8 cellular contexts compared by ENCODE assay signal in the genomic region with DNA sequence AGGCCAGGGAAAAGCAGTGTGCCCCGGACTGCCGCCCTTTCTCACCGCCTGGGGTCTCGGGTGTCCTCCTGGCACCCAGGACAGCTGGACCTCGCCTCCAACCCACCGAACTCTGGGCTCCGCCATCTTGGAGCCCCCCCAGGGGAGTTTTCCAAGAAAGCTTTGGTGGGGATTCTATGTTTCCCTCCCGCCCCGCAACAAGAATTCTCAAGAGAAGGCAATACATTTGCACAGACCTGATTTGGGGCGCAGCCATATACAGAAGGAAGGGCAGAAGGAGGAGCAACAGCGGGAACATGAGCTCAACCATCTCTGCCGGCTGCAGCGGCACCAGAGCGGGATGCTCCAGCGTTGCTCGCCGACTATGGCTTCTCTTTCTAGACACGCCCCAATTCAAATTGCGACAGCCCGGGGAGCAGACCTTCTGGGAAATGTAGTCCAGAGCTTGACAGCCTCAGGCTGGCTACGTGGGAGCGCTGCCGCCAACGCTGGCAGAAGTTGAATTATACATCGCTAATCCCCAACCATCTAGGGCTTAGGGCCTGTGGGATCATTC. TPM values are rescaled to one million over a fixed set of nuclear protein-coding genes. Genes with fewer than 3 reads are reported as not detected.
A peak's percentile ranks its signal among the peaks of the same experiment; 100 is the strongest.
DNase-seq lines count a peak whose midpoint lies in the region; ATAC-seq and TF ChIP-seq lines count a peak whose summit lies in the region.

A gene with protein sequence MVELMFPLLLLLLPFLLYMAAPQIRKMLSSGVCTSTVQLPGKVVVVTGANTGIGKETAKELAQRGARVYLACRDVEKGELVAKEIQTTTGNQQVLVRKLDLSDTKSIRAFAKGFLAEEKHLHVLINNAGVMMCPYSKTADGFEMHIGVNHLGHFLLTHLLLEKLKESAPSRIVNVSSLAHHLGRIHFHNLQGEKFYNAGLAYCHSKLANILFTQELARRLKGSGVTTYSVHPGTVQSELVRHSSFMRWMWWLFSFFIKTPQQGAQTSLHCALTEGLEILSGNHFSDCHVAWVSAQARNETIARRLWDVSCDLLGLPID (minus strand): TSS at position 371 of the 556 bp plus-strand sequence. CDS start 61 bp downstream, at position 310.

- DNase-seq in GM12865 (ENCODE audit: low read depth) (peak; percentile 91), NCI-H1417 treated with DMSO at 0.1 percent for 48 hours (lab: John Stamatoyannopoulos, UW) (peak; percentile 45), T-cell (peak; percentile 55 to 86 (median 77)), cardiac septum (ENCODE audit: low spot score) (peak; percentile 93), pons (ENCODE audit: low spot score) (peak; percentile 94), type B pancreatic cell (ENCODE audit: extremely low spot score, unreplicated experiment) (peak; percentile 85)

- TF ChIP-seq CTCF in GM12865 (IDR thresholded peaks at IDR 0.05; ENCODE audit: insufficient read depth, low read depth, low read length, missing control alignments), result no peak
- TF ChIP-seq CTCF in type B pancreatic cell (conservative IDR thresholded peaks at IDR 0.05), result peak; percentile 27

- 0 to 1% (median 0%) methylated on average over 25 of the region's 25 CpGs for WGBS in adipose tissue, 3 donors

- H3K4me3 Mint-ChIP-seq in T-cell (peak within 1 kb of the TSS; percentile 84 to 97 (median 86)), type B pancreatic cell (peak within 1 kb of the TSS; percentile 93)

- H3K9me3 Mint-ChIP-seq in T-cell, result no peaks in the 10 kb centered on the region
- no peaks in the 10 kb centered on the region for H3K9me3 Mint-ChIP-seq in type B pancreatic cell

- intact Hi-C loops in cardiac septum (cut with DNase I), result loop anchor here (1.0 kb wide), 1 partner anchor 21 kb away; a partner anchor contains a TSS

- ATAC-seq in HG02759 (IDR thresholded peaks at IDR 0.05; ENCODE audit: unreplicated experiment) (peak; percentile 86), T-cell (replicated peaks in 1 of 4) (peak; percentile 95 to 98 (median 98))

- peak within 1 kb of the TSS; percentile 68 for H3K27ac ChIP-seq in adipose tissue (ENCODE audit: low read depth, low read length)

- H3K27me3 Mint-ChIP-seq in T-cell (no peaks in the 10 kb centered on the region), type B pancreatic cell (no peaks in the 10 kb centered on the region)

- H3K4me1 Mint-ChIP-seq in T-cell (peaks cover 16 to 28% (median 21%) of the 10 kb centered on the region in 3 donors), type B pancreatic cell (ENCODE audit: unreplicated experiment) (peaks cover 18% of the 10 kb centered on the region)

- POLR2A ChIA-PET in T-cell (lab: Charles Lee), result interaction anchor here in 1 of 2 donors (0.7 to 1.6 kb wide), 6 partner anchors 9 to 27 kb away, joined by 3 to 5 read pairs (median 4); no protein-coding TSS in a partner anchor

- CTCF ChIA-PET in T-cell (lab: Charles Lee), result interaction anchor here (0.5 to 1.3 kb wide), 12 partner anchors 9 to 355 kb away, joined by 3 to 21 read pairs (median 4); a partner anchor contains a TSS

- H3K27ac Mint-ChIP-seq in T-cell (peak within 1 kb of the TSS; percentile 84), type B pancreatic cell (peak within 1 kb of the TSS; percentile 94)

- H3K36me3 Mint-ChIP-seq in T-cell (peaks cover 15% of the 10 kb centered on the region), type B pancreatic cell (peaks cover 4% of the 10 kb centered on the region)

- peak within 1 kb of the TSS; percentile 83 for H3K4me3 ChIP-seq in GM12865 (ENCODE audit: low read depth, low read length)

RNA-seq across cellular contexts. Expression of the gene that starts here (rescaled TPM):
- total RNA-seq in T-cell, result 10 to 100 TPM; 26.1 to 44.2 (median 40.0) TPM
- polyA plus RNA-seq in adipose tissue, result 10 to 100 TPM; 15.2 to 21.6 (median 17.3) TPM
- 18.3 TPM for total RNA-seq in cardiac septum
- 63.8 and 66.5 TPM in 2 replicates for total RNA-seq in type B pancreatic cell (ENCODE audit: low replicate concordance)

Comparison
In these comparisons a context has a peak if more than half of its experiments do, and no peak if none do; other contexts are left out.
1. Peak in every context shown above with its lines: DNase-seq, ATAC-seq, H3K4me3 ChIP-seq and H3K27ac ChIP-seq.